18 cellular contexts compared by ENCODE assay signal in genomic region chr2:17615152-17615551, GRCh38.
"Had no signal": no experiment of that assay in that cellular context is flagged by ENCODE, and none has a peak within 500 bp of the region (broad histone marks: within the 10 kb centered on the region; RNA-seq: fewer than 3 reads in every experiment).

No MANE protein-coding gene starts in this region.

- H3K4me1 ChIP-seq: body of pancreas, pancreas, psoas muscle had no signal

- DNase-seq: activated CD4-positive, alpha-beta memory T cell treated with anti-CD3 and anti-CD28 coated beads, Interleukin-2, amount 10 ng/mL, durations not matched to agents 7 days and 5 days; activated CD4-positive, alpha-beta T cell treated with anti-CD3 and anti-CD28 coated beads, Interleukin-2, amount 10 ng/mL, durations not matched to agents 24 days and 14 days; activated effector memory CD4-positive, alpha-beta T cell treated with Interleukin-2 at 50 U/mL for 16 hours; activated naive CD4-positive, alpha-beta T cell treated with anti-CD3 and anti-CD28 coated beads, Interleukin-2, amount 10 ng/mL, durations not matched to agents 7 days and 5 days; activated T-cell treated with anti-CD3 and anti-CD28 coated beads, Interleukin-2, amount 50 U/mL, for 72 hours; body of pancreas; effector CD4-positive, alpha-beta T cell; erythroblast; glutamatergic neuron; left cardiac atrium; pancreas; psoas muscle; stimulated activated CD4-positive, alpha-beta T cell treated with anti-CD3 and anti-CD28 coated beads, Interleukin-1b, Interleukin-23, amount 100 ng/mL, for 48 hours; stimulated activated naive CD8-positive, alpha-beta T cell treated with anti-CD3 and anti-CD28 coated beads, Interleukin-15, amount 100 ng/mL, for 72 hours; tibial artery had no signal

- H3K9me3 ChIP-seq: body of pancreas, neutrophil, pancreas, psoas muscle, right atrium auricular region, tibial artery had no signal

- H3K36me3 ChIP-seq: neutrophil, pancreas, right atrium auricular region, tibial artery had no signal

- H3K27me3 ChIP-seq: body of pancreas, hepatocyte, neutrophil, pancreas, right atrium auricular region had no signal

- H3K27ac ChIP-seq: body of pancreas, hepatocyte, neutrophil, pancreas, psoas muscle, right atrium auricular region, tibial artery had no signal

- H3K4me3 ChIP-seq: body of pancreas, hepatocyte, pancreas, psoas muscle, right atrium auricular region, tibial artery had no signal

- H3K4me2 ChIP-seq: hepatocyte had no signal

- H3K79me2 ChIP-seq: hepatocyte had no signal

- H2AFZ ChIP-seq: hepatocyte had no signal
